Comparison of ENCODE assay signal across 16 cellular contexts in genomic region chr1:35884934-35885333, GRCh38. TPM values are rescaled to one million over a fixed set of nuclear protein-coding genes. Genes with fewer than 3 reads are reported as not detected.
DNase-seq lines count a peak whose midpoint lies in the region; ATAC-seq and TF ChIP-seq lines count a peak whose summit lies in the region.
"Had no signal": no experiment of that assay in that cellular context is flagged by ENCODE, and none has a peak within 500 bp of the region (broad histone marks: within the 10 kb centered on the region; RNA-seq: fewer than 3 reads in every experiment).

No MANE protein-coding gene starts in this region.

- POLR2A ChIA-PET in MCF 10A (lab: Yijun Ruan, JAX): interaction anchor here (2.5 to 5.1 kb wide), 2 partner anchors 11 to 46 kb away, joined by 10 to 23 read pairs; partner anchors contain the start of gene AGO3
- POLR2A ChIA-PET in T-cell (lab: Charles Lee): no interaction called here

- H3K36me3 Mint-ChIP-seq in MCF 10A (ENCODE audit: insufficient read depth, unreplicated experiment) (peaks cover 18% of the 10 kb centered on the region), T-cell (peaks cover 6% of the 10 kb centered on the region), immature natural killer cell (peaks cover 5 to 8% (median 7%) of the 10 kb centered on the region in 3 donors), type B pancreatic cell (peaks cover 9% of the 10 kb centered on the region)

- H3K4me1 ChIP-seq in breast epithelium: peaks cover 0 to 7% of the 10 kb centered on the region in 2 donors

- H3K9me3 ChIP-seq in breast epithelium: no peaks in the 10 kb centered on the region
- H3K9me3 ChIP-seq: BE2C, mucosa of descending colon, testis had no signal

- H3K4me3 ChIP-seq in breast epithelium: no peak overlapping the region
- H3K4me3 ChIP-seq: mucosa of descending colon, testis had no signal

- intact Hi-C loops in MCF 10A (cut with micrococcal nuclease): no loop called here
- intact Hi-C loops in breast epithelium (cut with DNase I; ENCODE audit: low total_unique reads): no loop called here

- DNase-seq in MCF 10A (ENCODE audit: unreplicated experiment) (no peak), breast epithelium (ENCODE audit: low spot score in 2 of 2) (no peak), T-cell (no peak), immature natural killer cell (no peak), type B pancreatic cell (ENCODE audit: extremely low spot score, unreplicated experiment) (no peak), NCI-H2171 treated with DMSO at 0.1 percent for 48 hours (lab: John Stamatoyannopoulos, UW) (no peak)
- DNase-seq in stimulated activated CD8-positive, alpha-beta memory T cell treated with anti-CD3 and anti-CD28 coated beads, Interleukin-4, amount 100 ng/mL, for 48 hours: no peak
- DNase-seq: activated naive CD4-positive, alpha-beta T cell treated with anti-CD3 and anti-CD28 coated beads, Interleukin-2, amount 50 U/mL, for 16 hours; BE2C; EL; kidney; mucosa of descending colon; NCI-H187; retina; testis had no signal

- no peaks in the 10 kb centered on the region for H3K9me3 Mint-ChIP-seq in MCF 10A (ENCODE audit: unreplicated experiment)
- H3K9me3 Mint-ChIP-seq in T-cell: no peaks in the 10 kb centered on the region
- no peaks in the 10 kb centered on the region for H3K9me3 Mint-ChIP-seq in immature natural killer cell
- H3K9me3 Mint-ChIP-seq in type B pancreatic cell: no peaks in the 10 kb centered on the region

- TF ChIP-seq POLR2A in breast epithelium (IDR thresholded peaks at IDR 0.05): no peak

- no peak for ATAC-seq in T-cell (replicated peaks in 1 of 4)
- ATAC-seq in GM21447 (IDR thresholded peaks at IDR 0.05; ENCODE audit: unreplicated experiment): no peak
- ATAC-seq: mucosa of descending colon had no signal

- no peaks in the 10 kb centered on the region for H3K36me3 ChIP-seq in breast epithelium
- H3K36me3 ChIP-seq: BE2C had no signal

- CTCF ChIA-PET in MCF 10A (lab: Yijun Ruan, JAX) (no interaction called here), T-cell (lab: Charles Lee) (no interaction called here)

- H3K4me1 Mint-ChIP-seq in MCF 10A (ENCODE audit: insufficient read depth, unreplicated experiment) (peaks cover 18% of the 10 kb centered on the region), T-cell (peaks cover 48 to 60% (median 55%) of the 10 kb centered on the region in 3 donors), immature natural killer cell (peaks cover 35 to 54% of the 10 kb centered on the region in 2 donors), type B pancreatic cell (ENCODE audit: unreplicated experiment) (peaks cover 35% of the 10 kb centered on the region)

- no peaks in the 10 kb centered on the region for H3K27me3 ChIP-seq in breast epithelium
- H3K27me3 ChIP-seq: BE2C, testis had no signal

- TF ChIP-seq CTCF in MCF 10A (IDR thresholded peaks at IDR 0.05; ENCODE audit: unreplicated experiment): no peak
- no peak for TF ChIP-seq CTCF in breast epithelium (IDR thresholded peaks at IDR 0.05)
- no peak for TF ChIP-seq CTCF in type B pancreatic cell (conservative IDR thresholded peaks at IDR 0.05)

- H3K4me3 Mint-ChIP-seq in MCF 10A (ENCODE audit: unreplicated experiment) (peak overlapping the region; percentile 94), T-cell (peak overlapping the region; percentile 49 to 92 (median 90)), immature natural killer cell (peak overlapping the region; percentile 28 to 86 (median 66)), type B pancreatic cell (peak overlapping the region; percentile 72)

- H3K27ac Mint-ChIP-seq in MCF 10A (ENCODE audit: low read depth, unreplicated experiment) (no peak overlapping the region), T-cell (no peak overlapping the region), immature natural killer cell (peak overlapping the region in 1 of 6 donors; percentile 41), type B pancreatic cell (no peak overlapping the region)

- no TSS peak for BruUV-seq in MCF 10A (replicated peaks; lab: Mats Ljungman, UMichigan)

- H3K27me3 Mint-ChIP-seq in MCF 10A (ENCODE audit: insufficient read depth, unreplicated experiment): no peaks in the 10 kb centered on the region
- no peaks in the 10 kb centered on the region for H3K27me3 Mint-ChIP-seq in T-cell
- H3K27me3 Mint-ChIP-seq in immature natural killer cell (ENCODE audit: low read depth in 3 of 3): peaks cover 0 to 8% (median 0%) of the 10 kb centered on the region in 3 donors
- H3K27me3 Mint-ChIP-seq in type B pancreatic cell: peaks cover 3% of the 10 kb centered on the region

- peak overlapping the region in 1 of 2 donors; percentile 10 for H3K27ac ChIP-seq in breast epithelium
- H3K27ac ChIP-seq: testis had no signal

RNA-seq across cellular contexts. Expression of gene AGO1, which starts 1.9 kb away (rescaled TPM):
- total RNA-seq in MCF 10A (2022): 13.5 and 15.7 TPM in 2 replicates
- 10 to 100 TPM; 22.3 to 26.1 (median 23.4) TPM for total RNA-seq in breast epithelium
- 10 to 100 TPM; 21.8 to 28.7 (median 26.0) TPM for total RNA-seq in T-cell
- 1 to 10 TPM; 6.3 to 9.9 (median 7.0) TPM for polyA plus RNA-seq in immature natural killer cell
- total RNA-seq in type B pancreatic cell (ENCODE audit: low replicate concordance): 37.3 and 47.7 TPM in 2 replicates

RNA-seq across cellular contexts. Expression of gene AGO3, which starts 46.0 kb away (rescaled TPM):
- total RNA-seq in MCF 10A (2022) (27.3 and 31.6 TPM in 2 replicates), breast epithelium (10 to 100 TPM; 28.2 TPM), T-cell (10 to 100 TPM; 33.4 to 44.0 (median 37.5) TPM), type B pancreatic cell (ENCODE audit: low replicate concordance) (20.1 and 30.6 TPM in 2 replicates)
- 10 to 100 TPM in 1 of 3 donors, 1 to 10 TPM in 2; 6.9 to 12.8 (median 9.3) TPM for polyA plus RNA-seq in immature natural killer cell
